ENCODE assay signal across 18 cellular contexts in genomic region chr1:36524359-36525062, GRCh38. TPM values are rescaled to one million over a fixed set of nuclear protein-coding genes. Genes with fewer than 3 reads are reported as not detected.
"Had no signal": no experiment of that assay in that cellular context is flagged by ENCODE, and none has a peak within 500 bp of the region (broad histone marks: within the 10 kb centered on the region; RNA-seq: fewer than 3 reads in every experiment).

No MANE protein-coding gene starts in this region.

- H3K4me1 Mint-ChIP-seq: naive thymus-derived CD4-positive, alpha-beta T cell had no signal

- H3K36me3 ChIP-seq: cardiac muscle cell, heart left ventricle had no signal

- H3K27ac ChIP-seq: cardiac muscle cell, heart left ventricle, testis had no signal

- H3K27me3 ChIP-seq: cardiac muscle cell, testis had no signal

- H3K36me3 Mint-ChIP-seq: naive thymus-derived CD4-positive, alpha-beta T cell had no signal

- H3K4me3 ChIP-seq: cardiac muscle cell, heart left ventricle, smooth muscle cell, testis had no signal

- H3K4me1 ChIP-seq: heart left ventricle, testis had no signal

- FAIRE-seq: astrocyte, frontal cortex, islet of Langerhans, TTC549 had no signal

- H3K27me3 Mint-ChIP-seq: activated naive CD8-positive, alpha-beta T cell treated with anti-CD3 and anti-CD28 coated beads, Interleukin-2, amount 50 U/mL, for 24 hours; stimulated activated naive CD8-positive, alpha-beta T cell treated with anti-CD3 and anti-CD28 coated beads, Interleukin-15, Interleukin-2, amounts not matched to agents 100 ng/mL and 50 ng/mL, for 24 hours had no signal

- DNase-seq: activated CD8-positive, alpha-beta T cell treated with anti-CD3 and anti-CD28 coated beads, Interleukin-2, amount 10 ng/mL, durations not matched to agents 7 days and 5 days; activated naive CD8-positive, alpha-beta T cell treated with anti-CD3 and anti-CD28 coated beads, Interleukin-2, amount 50 U/mL, for 24 hours; activated T-cell treated with anti-CD3 and anti-CD28 coated beads, Interleukin-2, amount 50 U/mL, for 4 hours; effector CD4-positive, alpha-beta T cell; mammary epithelial cell; naive thymus-derived CD4-positive, alpha-beta T cell; right cardiac atrium had no signal

- H3K27ac Mint-ChIP-seq: activated CD8-positive, alpha-beta T cell treated with anti-CD3 and anti-CD28 coated beads, Interleukin-2, amount 10 ng/mL, durations not matched to agents 7 days and 5 days; naive thymus-derived CD4-positive, alpha-beta T cell; stimulated activated naive CD8-positive, alpha-beta T cell treated with anti-CD3 and anti-CD28 coated beads, Interleukin-15, Interleukin-2, amounts not matched to agents 100 ng/mL and 50 ng/mL, for 24 hours had no signal

- H3K9me3 Mint-ChIP-seq: activated naive CD8-positive, alpha-beta T cell treated with anti-CD3 and anti-CD28 coated beads, Interleukin-2, amount 50 U/mL, for 24 hours; activated T-cell treated with anti-CD3 and anti-CD28 coated beads, Interleukin-2, amount 50 U/mL, for 4 hours; naive thymus-derived CD4-positive, alpha-beta T cell; stimulated activated naive CD8-positive, alpha-beta T cell treated with anti-CD3 and anti-CD28 coated beads, Interleukin-15, Interleukin-2, amounts not matched to agents 100 ng/mL and 50 ng/mL, for 24 hours had no signal

- ATAC-seq: activated CD8-positive, alpha-beta T cell treated with anti-CD3 and anti-CD28 coated beads, Interleukin-2, amount 10 ng/mL, durations not matched to agents 7 days and 5 days; activated naive CD8-positive, alpha-beta T cell treated with anti-CD3 and anti-CD28 coated beads, Interleukin-2, amount 50 U/mL, for 24 hours; heart left ventricle; left lobe of liver; naive thymus-derived CD4-positive, alpha-beta T cell; right cardiac atrium had no signal

- H3K4me2 ChIP-seq: smooth muscle cell had no signal

- H3K4me3 Mint-ChIP-seq: activated CD8-positive, alpha-beta T cell treated with anti-CD3 and anti-CD28 coated beads, Interleukin-2, amount 10 ng/mL, durations not matched to agents 7 days and 5 days; activated naive CD8-positive, alpha-beta T cell treated with anti-CD3 and anti-CD28 coated beads, Interleukin-2, amount 50 U/mL, for 24 hours; activated T-cell treated with anti-CD3 and anti-CD28 coated beads, Interleukin-2, amount 50 U/mL, for 4 hours; naive thymus-derived CD4-positive, alpha-beta T cell; stimulated activated naive CD8-positive, alpha-beta T cell treated with anti-CD3 and anti-CD28 coated beads, Interleukin-15, Interleukin-2, amounts not matched to agents 100 ng/mL and 50 ng/mL, for 24 hours had no signal

- H3K9me3 ChIP-seq: heart left ventricle, testis had no signal

RNA-seq across cellular contexts. Expression of gene CSF3R, which starts 41.8 kb away (rescaled TPM):
- total RNA-seq: activated T-cell treated with anti-CD3 and anti-CD28 coated beads, Interleukin-2, amount 50 U/mL, for 4 hours; mammary epithelial cell had no signal
- polyA plus RNA-seq: fibroblast of lung, mammary epithelial cell had no signal
